Comparison of ENCODE assay signal across 26 cellular contexts in genomic region chr9:100086097-100086496, GRCh38. TPM values are rescaled to one million over a fixed set of nuclear protein-coding genes. Genes with fewer than 3 reads are reported as not detected.
DNase-seq lines count a peak whose midpoint lies in the region; ATAC-seq and TF ChIP-seq lines count a peak whose summit lies in the region.
"Had no signal": no experiment of that assay in that cellular context is flagged by ENCODE, and none has a peak within 500 bp of the region (broad histone marks: within the 10 kb centered on the region; RNA-seq: fewer than 3 reads in every experiment).

No MANE protein-coding gene starts in this region.

- H3K36me3 Mint-ChIP-seq in WTC11 (no peaks in the 10 kb centered on the region), natural killer cell (no peaks in the 10 kb centered on the region), Caco-2 (ENCODE audit: insufficient read depth, unreplicated experiment) (peaks cover 6% of the 10 kb centered on the region)
- H3K36me3 Mint-ChIP-seq: mesothelial cell of epicardium; naive thymus-derived CD4-positive, alpha-beta T cell had no signal

- H3K36me3 ChIP-seq in SK-N-SH (replicated peaks in 1 of 2; ENCODE audit: control insufficient read depth in 1 of 2, insufficient read depth in 2 of 2, low read length in 1 of 2): peaks cover 1 to 4% of the 10 kb centered on the region in 2 experiments
- H3K36me3 ChIP-seq in Caco-2 (ENCODE audit: control insufficient read depth, insufficient read depth, low read length): no peaks in the 10 kb centered on the region
- H3K36me3 ChIP-seq: brain microvascular endothelial cell, thoracic aorta had no signal

- DNase-seq in SK-N-SH (no peak), HEK293T (ENCODE audit: extremely low spot score) (no peak), WTC11 (ENCODE audit: low spot score) (no peak), natural killer cell (no peak), Caco-2 (no peak), germinal center (ENCODE audit: low spot score) (no peak), Right ventricle myocardium superior (no peak)
- DNase-seq: activated effector memory CD4-positive, alpha-beta T cell treated with Interleukin-2 at 50 U/mL for 16 hours; brain microvascular endothelial cell; CD8-positive, alpha-beta memory T cell; glutamatergic neuron; H7; IMR-90; naive thymus-derived CD4-positive, alpha-beta T cell; NCI-H1105 treated with DMSO at 0.1 percent for 48 hours; NCI-H2029 treated with DMSO at 0.1 percent for 48 hours; NCI-H2227 treated with DMSO at 0.1 percent for 48 hours; NCI-H526 treated with DMSO at 0.1 percent for 48 hours; occipital lobe; RPMI8226; stimulated activated naive CD8-positive, alpha-beta T cell treated with anti-CD3 and anti-CD28 coated beads, Interleukin-15, Interleukin-2, amounts not matched to agents 100 U/mL and 50 U/mL, for 24 hours had no signal

- intact Hi-C loops in natural killer cell (cut with micrococcal nuclease): loop anchor here (10.0 kb wide), 1 partner anchor 269 kb away; the partner anchor contains the start of gene TEX10
- intact Hi-C loops in Caco-2 (cut with micrococcal nuclease; ENCODE audit: unreplicated experiment): no loop called here
- intact Hi-C loops in Right ventricle myocardium superior (cut with DNase I): no loop called here

- ATAC-seq in SK-N-SH treated with all-trans-retinoic acid at 6 μM for 48 hours (no peak), WTC11 (no peak), natural killer cell (no peak), Right ventricle myocardium superior (ENCODE audit: poor library complexity) (no peak)
- ATAC-seq: naive thymus-derived CD4-positive, alpha-beta T cell; stimulated activated naive CD8-positive, alpha-beta T cell treated with anti-CD3 and anti-CD28 coated beads, Interleukin-15, Interleukin-2, amounts not matched to agents 100 U/mL and 50 U/mL, for 24 hours had no signal

- H3K27me3 ChIP-seq in SK-N-SH (ENCODE audit: insufficient read depth): no peaks in the 10 kb centered on the region
- H3K27me3 ChIP-seq in Caco-2 (replicated peaks; ENCODE audit: control insufficient read depth, insufficient read depth, low read length): no peaks in the 10 kb centered on the region

- WGBS in SK-N-SH (ENCODE audit: low lambda C conversion rate): 97% methylated on average over 2 of the region's 2 CpGs

- H3K27ac Mint-ChIP-seq in WTC11: peak overlapping the region; percentile 0; the same call in 1 of the 2 replicates
- peak overlapping the region; percentile 0 to 8 for H3K27ac Mint-ChIP-seq in natural killer cell
- H3K27ac Mint-ChIP-seq in Caco-2 (ENCODE audit: unreplicated experiment): no peak overlapping the region
- H3K27ac Mint-ChIP-seq: mesothelial cell of epicardium; T-helper 1 cell treated with Interleukin-12 subunit alpha and Interleukin-12 subunit beta and Interleukin-4 antibody, amounts not matched to agents 30 μg/mL and 1 μg/mL, for 36 hours had no signal

- peaks cover 89% of the 10 kb centered on the region for H3K79me2 ChIP-seq in SK-N-SH (ENCODE audit: insufficient read depth)

- H3K4me3 ChIP-seq in SK-N-SH (ENCODE audit: low read depth in 2 of 2, low read length in 1 of 2) (no peak overlapping the region), Caco-2 (ENCODE audit: low read depth, low read length) (no peak overlapping the region)
- H3K4me3 ChIP-seq: thoracic aorta had no signal

- TF ChIP-seq EP300 in SK-N-SH (IDR thresholded peaks at IDR 0.05; ENCODE audit: borderline replicate concordance in 1 of 2, low read depth in 1 of 2, low read length in 1 of 2): no peak

- no TSS peak for BruUV-seq in Caco-2 (replicated peaks; lab: Mats Ljungman, UMichigan)

- TF ChIP-seq RAD21 in SK-N-SH (IDR thresholded peaks at IDR 0.05; ENCODE audit: low read length): no peak

- H3F3A ChIP-seq in SK-N-SH (replicated peaks; ENCODE audit: insufficient read depth): peaks cover 30% of the 10 kb centered on the region

- TF ChIP-seq CTCF in SK-N-SH (IDR thresholded peaks at IDR 0.05) (no peak), WTC11 (IDR thresholded peaks at IDR 0.05) (no peak), natural killer cell (IDR thresholded peaks at IDR 0.05) (no peak), Caco-2 (IDR thresholded peaks at IDR 0.05; ENCODE audit: insufficient read depth in 1 of 2, low read depth in 1 of 2, low read length in 1 of 2, severe bottlenecking in 1 of 2, unreplicated experiment in 1 of 2) (no peak)

- POLR2A ChIA-PET in SK-N-SH (lab: Yijun Ruan, JAX) (no interaction called here), HEK293T (lab: Yijun Ruan, JAX) (no interaction called here), WTC11 (lab: Charles Lee) (no interaction called here), Caco-2 (lab: Charles Lee) (no interaction called here)

- H3K4me1 ChIP-seq in SK-N-SH (ENCODE audit: control insufficient read depth in 1 of 2, insufficient read depth in 2 of 2, low read depth in 1 of 2, low read length in 1 of 2): peaks cover 2 to 11% of the 10 kb centered on the region in 2 experiments; a peak in 3 of 4 replicates
- H3K4me1 ChIP-seq in Caco-2: 0 out of 2 replicates have a peak, but pooled peaks cover 3% of the 10 kb centered on the region

- H4K20me1 ChIP-seq in SK-N-SH (ENCODE audit: insufficient read depth): peaks cover 98% of the 10 kb centered on the region

- H3K4me3 Mint-ChIP-seq in WTC11: no peak overlapping the region
- no peak overlapping the region for H3K4me3 Mint-ChIP-seq in natural killer cell
- H3K4me3 Mint-ChIP-seq in Caco-2 (ENCODE audit: unreplicated experiment): no peak overlapping the region
- H3K4me3 Mint-ChIP-seq: mesothelial cell of epicardium; T-helper 1 cell treated with Interleukin-12 subunit alpha and Interleukin-12 subunit beta and Interleukin-4 antibody, amounts not matched to agents 30 μg/mL and 1 μg/mL, for 36 hours had no signal

- no peak overlapping the region for H3K9ac ChIP-seq in SK-N-SH

- no peak overlapping the region for H2AFZ ChIP-seq in SK-N-SH (ENCODE audit: low read depth)

- H3K9me3 Mint-ChIP-seq in WTC11 (no peaks in the 10 kb centered on the region), natural killer cell (no peaks in the 10 kb centered on the region), Caco-2 (ENCODE audit: unreplicated experiment) (no peaks in the 10 kb centered on the region)
- H3K9me3 Mint-ChIP-seq: CD8-positive, alpha-beta memory T cell; mesothelial cell of epicardium; naive thymus-derived CD4-positive, alpha-beta T cell; T-helper 1 cell treated with Interleukin-12 subunit alpha and Interleukin-12 subunit beta and Interleukin-4 antibody, amounts not matched to agents 30 μg/mL and 1 μg/mL, for 36 hours had no signal

- CTCF ChIA-PET in SK-N-SH (lab: Yijun Ruan, JAX) (no interaction called here), HEK293T (lab: Yijun Ruan, JAX) (no interaction called here), WTC11 (lab: Charles Lee) (interaction anchor here (0.5 kb wide), 1 partner anchor 43 kb away, joined by 3 read pairs; no protein-coding TSS in a partner anchor), Caco-2 (lab: Charles Lee) (no interaction called here)

- no peaks in the 10 kb centered on the region for H3K27me3 Mint-ChIP-seq in WTC11 (ENCODE audit: low read depth)
- no peaks in the 10 kb centered on the region for H3K27me3 Mint-ChIP-seq in natural killer cell (ENCODE audit: low read depth in 2 of 2)
- no peaks in the 10 kb centered on the region for H3K27me3 Mint-ChIP-seq in Caco-2 (ENCODE audit: insufficient read depth, unreplicated experiment)
- H3K27me3 Mint-ChIP-seq: CD8-positive, alpha-beta memory T cell; naive thymus-derived CD4-positive, alpha-beta T cell had no signal

- H3K4me1 Mint-ChIP-seq in WTC11 (peaks cover 31% of the 10 kb centered on the region), natural killer cell (peaks cover 66 to 68% of the 10 kb centered on the region in 2 donors), Caco-2 (ENCODE audit: low read depth, unreplicated experiment) (no peaks in the 10 kb centered on the region)

- H3K27ac ChIP-seq in SK-N-SH (ENCODE audit: low read depth in 2 of 2, low read length in 1 of 2): no peak overlapping the region
- H3K27ac ChIP-seq: 22Rv1, brain microvascular endothelial cell, thoracic aorta had no signal

- H3K9me2 ChIP-seq in SK-N-SH: no peaks in the 10 kb centered on the region

- H3K9me3 ChIP-seq in SK-N-SH: no peaks in the 10 kb centered on the region
- H3K9me3 ChIP-seq in Caco-2: no peaks in the 10 kb centered on the region
- H3K9me3 ChIP-seq: thoracic aorta had no signal

- no peak overlapping the region for H3K4me2 ChIP-seq in SK-N-SH

TF ChIP-seq in SK-N-SH treated with all-trans-retinoic acid at 6 μM for 48 hours, 23 proteins besides CTCF, POLR2A, EP300 and RAD21:
- TF ChIP-seq TOX (CRISPR knock-in tag; IDR thresholded peaks at IDR 0.05; ENCODE audit: borderline replicate concordance): no peak
- TF ChIP-seq ISL1 (CRISPR knock-in tag; IDR thresholded peaks at IDR 0.05): peak; percentile 57

TF ChIP-seq in SK-N-SH, 30 proteins besides CTCF, POLR2A, EP300 and RAD21 (continues in another document):
- TF ChIP-seq TEAD4 (IDR thresholded peaks at IDR 0.05; ENCODE audit: borderline replicate concordance, insufficient read depth) (no peak), MXI1 (IDR thresholded peaks at IDR 0.05; ENCODE audit: low read depth, low read length) (no peak), JUND (IDR thresholded peaks at IDR 0.05) (no peak), YY1 (IDR thresholded peaks at IDR 0.05; ENCODE audit: low read depth) (no peak)

TF ChIP-seq in WTC11, 78 proteins besides CTCF, POLR2A, EP300 and RAD21 (continues in another document):
- TF ChIP-seq OVOL2 (CRISPR knock-in tag; IDR thresholded peaks at IDR 0.05; ENCODE audit: borderline replicate concordance): no peak

RNA-seq across cellular contexts. Expression of gene ERP44, which starts 12.7 kb away (rescaled TPM):
- polyA plus RNA-seq in SK-N-SH (2012; rRNA removed): 9.4 and 10.0 TPM in 2 replicates
- polyA plus RNA-seq in SK-N-SH (2012; cell fraction: cytosol; rRNA removed): 13.6 and 16.6 TPM in 2 replicates
- 3.5 and 10.2 TPM in 2 replicates for polyA plus RNA-seq in SK-N-SH (2012; cell fraction: nucleus; rRNA removed)
- total RNA-seq in WTC11 (2021) (13.2 to 14.1 TPM (median 13.7 TPM) in 3 replicates), natural killer cell (10 to 100 TPM; 14.2 to 15.4 (median 15.1) TPM), Caco-2 (2022) (23.9 and 25.6 TPM in 2 replicates), Right ventricle myocardium superior (13.5 TPM)

RNA-seq across cellular contexts. Expression of gene INVS, which starts 12.9 kb away (rescaled TPM):
- 8.1 and 11.4 TPM in 2 replicates for polyA plus RNA-seq in SK-N-SH (2012; rRNA removed)
- 6.8 and 8.9 TPM in 2 replicates for polyA plus RNA-seq in SK-N-SH (2012; cell fraction: cytosol; rRNA removed)
- polyA plus RNA-seq in SK-N-SH (2012; cell fraction: nucleus; rRNA removed): 13.4 and 24.4 TPM in 2 replicates
- total RNA-seq in WTC11 (2021) (8.1 to 9.9 TPM (median 8.6 TPM) in 3 replicates), natural killer cell (10 to 100 TPM; 24.5 to 30.6 (median 27.4) TPM), Caco-2 (2022) (15.6 and 17.3 TPM in 2 replicates), Right ventricle myocardium superior (5.6 TPM)
